Comparison of ENCODE assay signal across 8 cellular contexts in genomic region chr9:110050925-110051355, GRCh38.
DNase-seq lines count a peak whose midpoint lies in the region; ATAC-seq and TF ChIP-seq lines count a peak whose summit lies in the region.

No MANE protein-coding gene starts in this region.

- H4K20me1 ChIP-seq in Karpas-422 (ENCODE audit: insufficient read depth, low read depth, low read length), result no peaks in the 10 kb centered on the region

- H3K9me2 ChIP-seq in Karpas-422 (replicated peaks; ENCODE audit: insufficient read depth, low read length), result no peaks in the 10 kb centered on the region

- no peak overlapping the region for H2AFZ ChIP-seq in Karpas-422 (ENCODE audit: low read length)

- H3K27ac ChIP-seq in RWPE2 (ENCODE audit: poor library complexity, severe bottlenecking) (peak overlapping the region; percentile 94), Karpas-422 (ENCODE audit: low read length) (no peak overlapping the region)

- DNase-seq in AG04449 (ENCODE audit: low read depth, low spot score), result peak; percentile 89
- no peak for DNase-seq in RWPE2 (ENCODE audit: low spot score)
- peak; percentile 96 for DNase-seq in epithelial cell of esophagus (ENCODE audit: low read depth)
- no peak for DNase-seq in Karpas-422

- CTCF ChIA-PET in AG04449 (lab: Yijun Ruan, JAX), result interaction anchor here (1.3 to 1.9 kb wide), 4 partner anchors 9 to 147 kb away, joined by 4 to 8 read pairs (median 6); no protein-coding TSS in a partner anchor

- peak overlapping the region; percentile 100 for H3K9ac ChIP-seq in skeletal muscle satellite cell (ENCODE audit: low read depth, low read length)
- no peak overlapping the region for H3K9ac ChIP-seq in Karpas-422 (ENCODE audit: low read length)

- peak; percentile 70 for ATAC-seq in GM18517 (IDR thresholded peaks at IDR 0.05; ENCODE audit: unreplicated experiment)
- peak; percentile 51 for ATAC-seq in HG03064 (IDR thresholded peaks at IDR 0.05; ENCODE audit: low read depth, unreplicated experiment)
- peak; percentile 61 for ATAC-seq in RWPE2 (ENCODE audit: low read depth)
- no peak for ATAC-seq in HG03095 (IDR thresholded peaks at IDR 0.05; ENCODE audit: unreplicated experiment)

- no peak for TF ChIP-seq CTCF in AG04449 (IDR thresholded peaks at IDR 0.05; ENCODE audit: insufficient read depth, low read length, missing control alignments)
- no peak for TF ChIP-seq CTCF in RWPE2 (IDR thresholded peaks at IDR 0.05; ENCODE audit: poor library complexity, severe bottlenecking)
- TF ChIP-seq CTCF in epithelial cell of esophagus (IDR thresholded peaks at IDR 0.05; ENCODE audit: insufficient read depth, low read depth, low read length, missing control alignments), result no peak

- POLR2A ChIA-PET in AG04449 (lab: Yijun Ruan, JAX), result interaction anchor here (0.5 to 1.3 kb wide), 7 partner anchors 19 to 638 kb away, joined by 3 to 5 read pairs (median 3); no protein-coding TSS in a partner anchor

- H3K79me2 ChIP-seq in Karpas-422 (ENCODE audit: low read length), result no peaks in the 10 kb centered on the region

- H3K4me2 ChIP-seq in skeletal muscle satellite cell (ENCODE audit: low read length), result peak overlapping the region; percentile 82
- no peak overlapping the region for H3K4me2 ChIP-seq in Karpas-422 (ENCODE audit: low read depth, low read length, poor library complexity, severe bottlenecking)

- H3K27me3 ChIP-seq in RWPE2 (ENCODE audit: insufficient read depth, poor library complexity, severe bottlenecking) (no peaks in the 10 kb centered on the region), skeletal muscle satellite cell (ENCODE audit: control insufficient read depth, insufficient read depth, low read length) (no peaks in the 10 kb centered on the region), Karpas-422 (ENCODE audit: low read length) (no peaks in the 10 kb centered on the region)

- H3K36me3 ChIP-seq in RWPE2 (ENCODE audit: low read depth) (peaks cover 25% of the 10 kb centered on the region), skeletal muscle satellite cell (ENCODE audit: insufficient read depth, low read length) (peaks cover 21% of the 10 kb centered on the region), Karpas-422 (ENCODE audit: insufficient read depth, low read length) (no peaks in the 10 kb centered on the region)

- H3K4me1 ChIP-seq in RWPE2 (ENCODE audit: insufficient read depth, poor library complexity, severe bottlenecking) (peaks cover 20% of the 10 kb centered on the region), skeletal muscle satellite cell (ENCODE audit: control insufficient read depth, insufficient read depth, low read length) (peaks cover 26% of the 10 kb centered on the region), Karpas-422 (ENCODE audit: low read length) (peaks cover 23% of the 10 kb centered on the region)

- H3K9me3 ChIP-seq in RWPE2 (ENCODE audit: severe bottlenecking) (no peaks in the 10 kb centered on the region), skeletal muscle satellite cell (replicated peaks; ENCODE audit: low read length) (no peaks in the 10 kb centered on the region), Karpas-422 (ENCODE audit: low read length) (no peaks in the 10 kb centered on the region)

- H3K4me3 ChIP-seq in AG04449 (ENCODE audit: low read depth, low read length), result peak overlapping the region; percentile 95
- H3K4me3 ChIP-seq in RWPE2 (ENCODE audit: severe bottlenecking), result peak overlapping the region; percentile 92
- H3K4me3 ChIP-seq in epithelial cell of esophagus (ENCODE audit: low read length), result no peak overlapping the region
- H3K4me3 ChIP-seq in skeletal muscle satellite cell (ENCODE audit: low read length), result peak overlapping the region; percentile 90
- no peak overlapping the region for H3K4me3 ChIP-seq in Karpas-422 (ENCODE audit: low read length)

Comparison
In these comparisons a context has a peak if more than half of its experiments do, and no peak if none do; other contexts are left out.
1. DNase-seq: peak in AG04449 (single experiment) and epithelial cell of esophagus (single experiment); none in RWPE2 (single experiment) and Karpas-422 (single experiment).
2. H3K4me3 ChIP-seq: peak in AG04449 (single experiment), RWPE2 (single experiment) and skeletal muscle satellite cell (single experiment); none in epithelial cell of esophagus (single experiment) and Karpas-422 (single experiment).